22 cellular contexts compared by ENCODE assay signal in the genomic region with DNA sequence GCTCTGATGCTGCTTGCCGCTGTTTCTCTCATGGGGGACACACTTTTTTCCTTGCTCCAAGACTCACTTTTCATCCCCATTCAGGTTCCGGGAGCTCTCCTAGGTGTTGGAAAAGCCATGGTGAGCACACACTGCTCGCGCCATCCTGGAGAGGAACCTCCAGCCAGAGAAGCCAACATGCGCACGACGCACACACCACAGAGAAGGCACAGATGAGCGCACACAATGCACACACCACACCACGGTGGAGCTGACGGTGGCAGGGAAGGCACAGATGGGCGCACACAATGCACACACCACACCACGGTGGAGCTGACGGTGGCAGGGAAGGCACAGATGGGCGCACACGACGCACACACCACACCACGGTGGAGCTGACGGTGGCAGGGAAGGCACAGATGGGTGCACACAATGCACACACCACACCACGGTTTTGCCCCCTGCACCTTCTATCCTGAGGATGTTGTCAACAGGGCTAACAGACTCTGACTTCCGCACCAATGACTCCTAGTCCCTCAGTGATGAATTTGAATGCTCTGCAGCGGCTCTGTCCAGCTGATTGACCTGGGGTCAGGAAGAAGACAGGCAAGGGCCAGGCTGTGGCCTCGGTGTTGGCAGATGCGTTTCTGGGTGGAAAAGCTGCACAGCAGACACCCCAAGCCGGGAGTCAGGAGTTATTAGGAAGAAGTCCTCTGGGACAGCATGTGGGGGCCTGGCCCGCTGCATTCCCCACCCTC.
"Had no signal": no experiment of that assay in that cellular context is flagged by ENCODE, and none has a peak within 500 bp of the region (broad histone marks: within the 10 kb centered on the region; RNA-seq: fewer than 3 reads in every experiment).

No MANE protein-coding gene starts in this region.

- H3K27ac ChIP-seq: ascending aorta, cardiac muscle cell, thoracic aorta, WERI-Rb-1 had no signal

- H3K9me3 Mint-ChIP-seq: activated CD8-positive, alpha-beta T cell treated with anti-CD3 and anti-CD28 coated beads for 36 hours; activated naive CD8-positive, alpha-beta T cell treated with anti-CD3 and anti-CD28 coated beads, Interleukin-2, amount 50 U/mL, for 24 hours; activated T-helper 1 cell treated with anti-CD3 and anti-CD28 coated beads, Interleukin-12 subunit alpha, Interleukin-12 subunit beta, Interleukin-2, Interleukin-4 antibody, amounts not matched to agents 30 ng/mL and 10 ng/mL and 1 ng/mL, durations not matched to agents 14 hours and 24 hours and 36 hours had no signal

- H3K36me3 Mint-ChIP-seq: natural killer cell had no signal

- H3K27ac Mint-ChIP-seq: activated CD4-positive, alpha-beta T cell treated with anti-CD3 and anti-CD28 coated beads for 36 hours; activated CD8-positive, alpha-beta T cell treated with anti-CD3 and anti-CD28 coated beads for 36 hours; activated naive CD8-positive, alpha-beta T cell treated with anti-CD3 and anti-CD28 coated beads, Interleukin-2, amount 50 U/mL, for 24 hours; activated T-helper 1 cell treated with anti-CD3 and anti-CD28 coated beads, Interleukin-12 subunit alpha, Interleukin-12 subunit beta, Interleukin-2, Interleukin-4 antibody, amounts not matched to agents 30 ng/mL and 10 ng/mL and 1 ng/mL, durations not matched to agents 14 hours and 24 hours and 36 hours; natural killer cell; stimulated activated naive CD8-positive, alpha-beta T cell treated with anti-CD3 and anti-CD28 coated beads, Interleukin-15, amount 100 ng/mL, for 72 hours had no signal

- H3K36me3 ChIP-seq: ascending aorta, cardiac muscle cell, heart left ventricle, thoracic aorta, uterus, WERI-Rb-1 had no signal

- H3K9me3 ChIP-seq: ascending aorta, heart left ventricle, mucosa of descending colon, thoracic aorta, uterus had no signal

- H3K4me3 ChIP-seq: ascending aorta, cardiac muscle cell, heart left ventricle, mucosa of descending colon, thoracic aorta, uterus had no signal

- H3K27me3 ChIP-seq: ascending aorta, cardiac muscle cell, heart left ventricle, uterus had no signal

- H3K4me1 ChIP-seq: ascending aorta had no signal

- DNase-seq: activated CD4-positive, alpha-beta T cell treated with anti-CD3 and anti-CD28 coated beads for 36 hours; activated CD8-positive, alpha-beta T cell treated with anti-CD3 and anti-CD28 coated beads for 36 hours; activated naive CD4-positive, alpha-beta T cell treated with Interleukin-2 at 50 U/mL for 16 hours; activated naive CD8-positive, alpha-beta T cell treated with anti-CD3 and anti-CD28 coated beads, Interleukin-2, amount 50 U/mL, for 24 hours; effector CD4-positive, alpha-beta T cell; islet precursor cell; mammary epithelial cell; mucosa of descending colon; natural killer cell; stimulated activated CD4-positive, alpha-beta T cell treated with anti-CD3 and anti-CD28 coated beads, Interleukin-15, amount 100 ng/mL, for 24 hours; stimulated activated CD4-positive, alpha-beta T cell treated with anti-CD3 and anti-CD28 coated beads, Interleukin-4, amount 100 ng/mL, for 24 hours; stimulated activated naive CD8-positive, alpha-beta T cell treated with anti-CD3 and anti-CD28 coated beads, Interleukin-15, amount 100 ng/mL, for 72 hours; T-helper 1 cell; uterus; WERI-Rb-1 had no signal

- ATAC-seq: activated CD4-positive, alpha-beta T cell treated with anti-CD3 and anti-CD28 coated beads for 36 hours; activated CD8-positive, alpha-beta T cell treated with anti-CD3 and anti-CD28 coated beads for 36 hours; activated naive CD8-positive, alpha-beta T cell treated with anti-CD3 and anti-CD28 coated beads, Interleukin-2, amount 50 U/mL, for 24 hours; stimulated activated naive CD8-positive, alpha-beta T cell treated with anti-CD3 and anti-CD28 coated beads, Interleukin-15, amount 100 ng/mL, for 72 hours had no signal

- FAIRE-seq: colon, frontal cortex had no signal

- H3K27me3 Mint-ChIP-seq: activated CD4-positive, alpha-beta T cell treated with anti-CD3 and anti-CD28 coated beads for 36 hours; activated CD8-positive, alpha-beta T cell treated with anti-CD3 and anti-CD28 coated beads for 36 hours; activated naive CD8-positive, alpha-beta T cell treated with anti-CD3 and anti-CD28 coated beads, Interleukin-2, amount 50 U/mL, for 24 hours had no signal

- H3K4me3 Mint-ChIP-seq: activated CD4-positive, alpha-beta T cell treated with anti-CD3 and anti-CD28 coated beads for 36 hours; activated CD8-positive, alpha-beta T cell treated with anti-CD3 and anti-CD28 coated beads for 36 hours; activated naive CD8-positive, alpha-beta T cell treated with anti-CD3 and anti-CD28 coated beads, Interleukin-2, amount 50 U/mL, for 24 hours; activated T-helper 1 cell treated with anti-CD3 and anti-CD28 coated beads, Interleukin-12 subunit alpha, Interleukin-12 subunit beta, Interleukin-2, Interleukin-4 antibody, amounts not matched to agents 30 ng/mL and 10 ng/mL and 1 ng/mL, durations not matched to agents 14 hours and 24 hours and 36 hours; natural killer cell; stimulated activated naive CD8-positive, alpha-beta T cell treated with anti-CD3 and anti-CD28 coated beads, Interleukin-15, amount 100 ng/mL, for 72 hours had no signal

- H3K4me1 Mint-ChIP-seq: activated CD4-positive, alpha-beta T cell treated with anti-CD3 and anti-CD28 coated beads for 36 hours; activated naive CD8-positive, alpha-beta T cell treated with anti-CD3 and anti-CD28 coated beads, Interleukin-2, amount 50 U/mL, for 24 hours; natural killer cell; stimulated activated naive CD8-positive, alpha-beta T cell treated with anti-CD3 and anti-CD28 coated beads, Interleukin-15, amount 100 ng/mL, for 72 hours had no signal
